14 cellular contexts compared by ENCODE assay signal in genomic region chr1:234853906-234854647, GRCh38.
DNase-seq lines count a peak whose midpoint lies in the region; ATAC-seq and TF ChIP-seq lines count a peak whose summit lies in the region.
"Had no signal": no experiment of that assay in that cellular context is flagged by ENCODE, and none has a peak within 500 bp of the region (broad histone marks: within the 10 kb centered on the region; RNA-seq: fewer than 3 reads in every experiment).

No MANE protein-coding gene starts in this region.

- H3K9me3 ChIP-seq in DND-41 (ENCODE audit: insufficient read depth, low read length, severe bottlenecking) = no peaks in the 10 kb centered on the region
- H3K9me3 ChIP-seq in naive thymus-derived CD4-positive, alpha-beta T cell (ENCODE audit: control insufficient read depth in 2 of 3, low read length in 3 of 3) = no peaks in the 10 kb centered on the region
- H3K9me3 ChIP-seq: heart left ventricle had no signal

- H3K4me3 Mint-ChIP-seq in activated naive CD8-positive, alpha-beta T cell treated with anti-CD3 and anti-CD28 coated beads, Interleukin-2, amount 50 U/mL, for 24 hours = no peak overlapping the region
- H3K4me3 Mint-ChIP-seq in naive thymus-derived CD4-positive, alpha-beta T cell = no peak overlapping the region
- H3K4me3 Mint-ChIP-seq: activated CD8-positive, alpha-beta memory T cell treated with anti-CD3 and anti-CD28 coated beads, Interleukin-2, amount 10 ng/mL, durations not matched to agents 7 days and 5 days had no signal

- H3K9me3 Mint-ChIP-seq in activated naive CD8-positive, alpha-beta T cell treated with anti-CD3 and anti-CD28 coated beads, Interleukin-2, amount 50 U/mL, for 24 hours = no peaks in the 10 kb centered on the region
- H3K9me3 Mint-ChIP-seq in naive thymus-derived CD4-positive, alpha-beta T cell = peaks cover 0 to 3% (median 0%) of the 10 kb centered on the region in 11 donors

- H3K27me3 Mint-ChIP-seq in activated naive CD8-positive, alpha-beta T cell treated with anti-CD3 and anti-CD28 coated beads, Interleukin-2, amount 50 U/mL, for 24 hours = peaks cover 4% of the 10 kb centered on the region
- H3K27me3 Mint-ChIP-seq in naive thymus-derived CD4-positive, alpha-beta T cell = no peaks in the 10 kb centered on the region

- CTCF ChIA-PET in naive thymus-derived CD4-positive, alpha-beta T cell (lab: Charles Lee) = no interaction called here

- no peak overlapping the region for H2AFZ ChIP-seq in DND-41 (ENCODE audit: low read depth, low read length)

- H3K4me3 ChIP-seq in DND-41 (ENCODE audit: low read depth in 1 of 2, low read length in 2 of 2) = no peak overlapping the region
- H3K4me3 ChIP-seq in naive thymus-derived CD4-positive, alpha-beta T cell (ENCODE audit: low read length) = no peak overlapping the region
- H3K4me3 ChIP-seq: heart left ventricle had no signal

- no peaks in the 10 kb centered on the region for H3K36me3 ChIP-seq in DND-41 (ENCODE audit: insufficient read depth, low read length)
- H3K36me3 ChIP-seq in naive thymus-derived CD4-positive, alpha-beta T cell (ENCODE audit: control insufficient read depth in 2 of 3, insufficient read depth in 3 of 3, low read length in 3 of 3) = no peaks in the 10 kb centered on the region
- H3K36me3 ChIP-seq: heart left ventricle, WERI-Rb-1 had no signal

- H3K9ac ChIP-seq in DND-41 (ENCODE audit: low read depth, low read length) = no peak overlapping the region

- H4K20me1 ChIP-seq in DND-41 (ENCODE audit: insufficient read depth, low read length) = no peaks in the 10 kb centered on the region

- POLR2A ChIA-PET in naive thymus-derived CD4-positive, alpha-beta T cell (lab: Charles Lee) = interaction anchor here (0.8 kb wide), 1 partner anchor 243 kb away, joined by 7 read pairs; no protein-coding TSS in a partner anchor

- intact Hi-C loops in naive thymus-derived CD4-positive, alpha-beta T cell (cut with micrococcal nuclease) = no loop called here

- no peak overlapping the region for H3K27ac Mint-ChIP-seq in activated naive CD8-positive, alpha-beta T cell treated with anti-CD3 and anti-CD28 coated beads, Interleukin-2, amount 50 U/mL, for 24 hours
- H3K27ac Mint-ChIP-seq in naive thymus-derived CD4-positive, alpha-beta T cell = no peak overlapping the region
- H3K27ac Mint-ChIP-seq: activated CD8-positive, alpha-beta memory T cell treated with anti-CD3 and anti-CD28 coated beads, Interleukin-2, amount 10 ng/mL, durations not matched to agents 7 days and 5 days had no signal

- ATAC-seq in DND-41 (ENCODE audit: insufficient read depth, low read depth) = peak; percentile 66
- peak; percentile 47 for ATAC-seq in activated naive CD8-positive, alpha-beta T cell treated with anti-CD3 and anti-CD28 coated beads, Interleukin-2, amount 50 U/mL, for 24 hours
- peak; percentile 56 for ATAC-seq in naive thymus-derived CD4-positive, alpha-beta T cell
- ATAC-seq in GM21529 (IDR thresholded peaks at IDR 0.05; ENCODE audit: unreplicated experiment) = no peak
- ATAC-seq: activated CD8-positive, alpha-beta memory T cell treated with anti-CD3 and anti-CD28 coated beads, Interleukin-2, amount 10 ng/mL, durations not matched to agents 7 days and 5 days had no signal

- DNase-seq in DND-41 (no peak), Kasumi-1 (lab: John Stamatoyannopoulos, UW) (peak; percentile 37 to 42), cortex of kidney (lab: John Stamatoyannopoulos, UW) (no peak), UCSD-AML1 (lab: John Stamatoyannopoulos, UW; ENCODE audit: unreplicated experiment) (no peak), glomerular visceral epithelial cell (ENCODE audit: extremely low spot score) (no peak)
- no peak for DNase-seq in activated naive CD8-positive, alpha-beta T cell treated with anti-CD3 and anti-CD28 coated beads, Interleukin-2, amount 50 U/mL, for 24 hours
- DNase-seq in naive thymus-derived CD4-positive, alpha-beta T cell = no peak
- DNase-seq: activated CD8-positive, alpha-beta memory T cell treated with anti-CD3 and anti-CD28 coated beads, Interleukin-2, amount 10 ng/mL, durations not matched to agents 7 days and 5 days; heart left ventricle; NCI-H2171; NK-92 treated with Interleukin-12 subunit alpha and Interleukin-12 subunit beta, amount 100 ng/mL, for 24 hours; WERI-Rb-1 had no signal

- no peaks in the 10 kb centered on the region for H3K27me3 ChIP-seq in DND-41 (ENCODE audit: insufficient read depth, low read length, poor library complexity)
- H3K27me3 ChIP-seq in naive thymus-derived CD4-positive, alpha-beta T cell (ENCODE audit: control insufficient read depth in 2 of 2, insufficient read depth in 2 of 2, low read length in 2 of 2) = no peaks in the 10 kb centered on the region
- H3K27me3 ChIP-seq: heart left ventricle had no signal

- H3K4me2 ChIP-seq in DND-41 (ENCODE audit: insufficient read depth, low read length) = no peak overlapping the region

- no peaks in the 10 kb centered on the region for H3K36me3 Mint-ChIP-seq in activated naive CD8-positive, alpha-beta T cell treated with anti-CD3 and anti-CD28 coated beads, Interleukin-2, amount 50 U/mL, for 24 hours (ENCODE audit: low read depth)
- H3K36me3 Mint-ChIP-seq in naive thymus-derived CD4-positive, alpha-beta T cell = peaks cover 0 to 7% (median 0%) of the 10 kb centered on the region in 5 donors

- H3K79me2 ChIP-seq in DND-41 (ENCODE audit: insufficient read depth, low read length) = no peaks in the 10 kb centered on the region

- peaks cover 34% of the 10 kb centered on the region for H3K4me1 Mint-ChIP-seq in activated naive CD8-positive, alpha-beta T cell treated with anti-CD3 and anti-CD28 coated beads, Interleukin-2, amount 50 U/mL, for 24 hours
- H3K4me1 Mint-ChIP-seq in naive thymus-derived CD4-positive, alpha-beta T cell = peaks cover 11 to 45% (median 16%) of the 10 kb centered on the region in 7 donors

- TF ChIP-seq CTCF in DND-41 (IDR thresholded peaks at IDR 0.05; ENCODE audit: borderline replicate concordance, extremely low read depth, low read length, poor library complexity, severe bottlenecking) = no peak

- peaks cover 6% of the 10 kb centered on the region for H3K4me1 ChIP-seq in DND-41 (ENCODE audit: insufficient read depth, low read length)
- peaks cover 0 to 7% of the 10 kb centered on the region in 2 donors for H3K4me1 ChIP-seq in naive thymus-derived CD4-positive, alpha-beta T cell (ENCODE audit: control insufficient read depth in 2 of 2, insufficient read depth in 2 of 2, low read length in 2 of 2)

- H3K27ac ChIP-seq in DND-41 (ENCODE audit: low read length) = no peak overlapping the region
- H3K27ac ChIP-seq in naive thymus-derived CD4-positive, alpha-beta T cell (ENCODE audit: low read depth, low read length) = no peak overlapping the region
- H3K27ac ChIP-seq: C4-2B, WERI-Rb-1 had no signal

Comparison
In these comparisons a context has a peak if more than half of its experiments do, and no peak if none do; other contexts are left out.
1. DNase-seq: peak in Kasumi-1 (2 of 2); none in DND-41 (single experiment), activated naive CD8-positive, alpha-beta T cell treated with anti-CD3 and anti-CD28 coated beads, Interleukin-2, amount 50 U/mL, for 24 hours (single experiment), naive thymus-derived CD4-positive, alpha-beta T cell (0 of 9), cortex of kidney (single experiment), UCSD-AML1 (single experiment) and glomerular visceral epithelial cell (single experiment).